Comparison of ENCODE assay signal across 11 cellular contexts in the genomic region with DNA sequence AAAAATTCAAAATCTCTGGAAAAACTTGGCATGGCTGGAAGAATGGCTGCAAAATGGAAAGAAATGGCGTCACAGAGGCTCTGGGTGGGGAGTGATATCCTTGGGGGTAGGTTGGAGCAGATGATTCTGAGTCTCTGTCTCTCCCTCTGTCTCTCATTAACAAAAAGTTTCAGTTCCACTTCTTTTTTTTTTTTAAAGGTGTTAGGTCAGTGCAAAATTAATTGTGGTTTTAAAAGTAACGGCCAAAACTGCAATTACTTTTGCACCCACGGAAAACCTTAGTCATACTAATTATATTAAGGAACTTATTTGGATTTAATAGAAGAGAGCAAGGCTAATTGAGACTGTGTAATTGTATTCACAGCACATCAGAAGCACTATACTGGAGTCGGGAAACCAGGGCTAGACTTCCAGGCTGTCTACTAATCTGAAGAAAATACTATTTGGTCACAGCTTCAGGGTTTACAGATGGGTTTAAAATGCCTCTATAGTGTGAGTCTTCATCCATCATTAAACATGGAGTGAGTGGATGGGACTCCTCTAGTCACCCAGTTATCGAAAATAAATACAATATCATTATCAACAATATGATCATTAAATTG.
A peak's percentile ranks its signal among the peaks of the same experiment; 100 is the strongest.
DNase-seq lines count a peak whose midpoint lies in the region; ATAC-seq and TF ChIP-seq lines count a peak whose summit lies in the region.
"Had no signal": no experiment of that assay in that cellular context is flagged by ENCODE, and none has a peak within 500 bp of the region (broad histone marks: within the 10 kb centered on the region; RNA-seq: fewer than 3 reads in every experiment).

No MANE protein-coding gene starts in this region.

- WGBS in body of pancreas, 2 donors: 68 to 71% methylated on average over 5 of the region's 5 CpGs
- WGBS in sigmoid colon, 2 donors: 72 to 81% methylated on average over 5 of the region's 5 CpGs

- intact Hi-C loops in body of pancreas (cut with DNase I): no loop called here
- intact Hi-C loops in sigmoid colon (cut with DNase I): no loop called here
- intact Hi-C loops in sciatic nerve (cut with DNase I): no loop called here

- H3K4me1 ChIP-seq in body of pancreas (no peaks in the 10 kb centered on the region), sigmoid colon (no peaks in the 10 kb centered on the region)

- H3K27ac ChIP-seq in body of pancreas: no peak overlapping the region
- H3K27ac ChIP-seq in sigmoid colon: no peak overlapping the region
- H3K27ac ChIP-seq: KMS-11 had no signal

- no peak overlapping the region for H3K4me3 ChIP-seq in body of pancreas
- H3K4me3 ChIP-seq in sigmoid colon: no peak overlapping the region

- DNase-seq in GM10248 (ENCODE audit: extremely low spot score) (peak; percentile 21), body of pancreas (no peak), sigmoid colon (no peak), sciatic nerve (ENCODE audit: low spot score) (no peak), iPS-NIHi11 (ENCODE audit: low spot score) (no peak)
- DNase-seq: mesendoderm; stimulated activated CD4-positive, alpha-beta T cell treated with anti-CD3 and anti-CD28 coated beads, Interleukin-2, amount 100 ng/mL, for 48 hours had no signal

- H3K9me3 ChIP-seq in body of pancreas (no peaks in the 10 kb centered on the region), sigmoid colon (no peaks in the 10 kb centered on the region)

- H3K27me3 ChIP-seq in body of pancreas (no peaks in the 10 kb centered on the region), sigmoid colon (no peaks in the 10 kb centered on the region)

- POLR2A ChIA-PET in GM10248 (lab: Yijun Ruan, JAX): no interaction called here

- no peak for TF ChIP-seq EP300 in sigmoid colon (IDR thresholded peaks at IDR 0.05)

- ATAC-seq in GM19328 (IDR thresholded peaks at IDR 0.05; ENCODE audit: unreplicated experiment) (peak; percentile 87), HG02678 (IDR thresholded peaks at IDR 0.05; ENCODE audit: unreplicated experiment) (peak; percentile 95), HG03439 (IDR thresholded peaks at IDR 0.05; ENCODE audit: unreplicated experiment) (peak; percentile 85), body of pancreas (no peak), sciatic nerve (no peak)

- CTCF ChIA-PET in GM10248 (lab: Yijun Ruan, JAX): no interaction called here

- TF ChIP-seq POLR2A in body of pancreas (IDR thresholded peaks at IDR 0.05) (no peak), sigmoid colon (IDR thresholded peaks at IDR 0.05) (no peak)

- TF ChIP-seq CTCF in GM10248 (IDR thresholded peaks at IDR 0.05; ENCODE audit: control extremely low read depth, extremely low read depth, low read depth, missing control alignments) (no peak), body of pancreas (IDR thresholded peaks at IDR 0.05) (no peak), sigmoid colon (IDR thresholded peaks at IDR 0.05) (no peak)

- H3K36me3 ChIP-seq in body of pancreas (replicated peaks in 1 of 2; ENCODE audit: insufficient read depth in 1 of 2, low read depth in 2 of 2): no peaks in the 10 kb centered on the region
- no peaks in the 10 kb centered on the region for H3K36me3 ChIP-seq in sigmoid colon

Comparison
In these comparisons a context has a peak if more than half of its experiments do, and no peak if none do; other contexts are left out.
1. ATAC-seq: peak in GM19328 (single experiment), HG02678 (single experiment) and HG03439 (single experiment); none in body of pancreas (single experiment) and sciatic nerve (single experiment).